30 cellular contexts compared by ENCODE assay signal in genomic region chr10:904403-904802, GRCh38.
"Had no signal": no experiment of that assay in that cellular context is flagged by ENCODE, and none has a peak within 500 bp of the region (broad histone marks: within the 10 kb centered on the region; RNA-seq: fewer than 3 reads in every experiment).

No MANE protein-coding gene starts in this region.

- H3K4me3 ChIP-seq: coronary artery, dorsolateral prefrontal cortex had no signal

- H3K4me3 Mint-ChIP-seq: activated CD4-positive, alpha-beta memory T cell treated with anti-CD3 and anti-CD28 coated beads, Interleukin-2, amount 10 ng/mL, durations not matched to agents 7 days and 5 days; activated CD4-positive, alpha-beta T cell treated with anti-CD3 and anti-CD28 coated beads, Interleukin-2, amount 10 ng/mL, durations not matched to agents 7 days and 5 days; activated naive CD8-positive, alpha-beta T cell; activated T-cell treated with anti-CD3 and anti-CD28 coated beads, Interleukin-2, amount 50 U/mL, for 4 hours; activated T-helper 17 cell treated with anti-CD3 and anti-CD28 coated beads, Interleukin-2, amount 50 U/mL, for 72 hours; central memory CD8-positive, alpha-beta T cell; dendritic cell treated with granulocyte-macrophage colony-stimulating factor and Interleukin-4, amounts not matched to agents 40 ng/mL and 50 ng/mL, for 4 days; endodermal cell; T-helper 17 cell; T-helper 2 cell treated with Interferon-gamma antibody and Interleukin-4, amounts not matched to agents 5 μg/mL and 100 μg/mL, for 36 hours had no signal

- H3K9me3 Mint-ChIP-seq: activated CD4-positive, alpha-beta memory T cell treated with anti-CD3 and anti-CD28 coated beads, Interleukin-2, amount 10 ng/mL, durations not matched to agents 7 days and 5 days; activated CD4-positive, alpha-beta T cell treated with anti-CD3 and anti-CD28 coated beads, Interleukin-2, amount 10 ng/mL, durations not matched to agents 7 days and 5 days; activated T-cell treated with anti-CD3 and anti-CD28 coated beads, Interleukin-2, amount 50 U/mL, for 4 hours; activated T-helper 17 cell treated with anti-CD3 and anti-CD28 coated beads, Interleukin-2, amount 50 U/mL, for 72 hours; central memory CD8-positive, alpha-beta T cell; dendritic cell treated with granulocyte-macrophage colony-stimulating factor and Interleukin-4, amounts not matched to agents 40 ng/mL and 50 ng/mL, for 4 days; endodermal cell; T-helper 2 cell treated with Interferon-gamma antibody and Interleukin-4, amounts not matched to agents 5 μg/mL and 100 μg/mL, for 36 hours had no signal

- H3K27me3 Mint-ChIP-seq: activated CD4-positive, alpha-beta memory T cell treated with anti-CD3 and anti-CD28 coated beads, Interleukin-2, amount 10 ng/mL, durations not matched to agents 7 days and 5 days; activated CD4-positive, alpha-beta T cell treated with anti-CD3 and anti-CD28 coated beads, Interleukin-2, amount 10 ng/mL, durations not matched to agents 7 days and 5 days; activated naive CD8-positive, alpha-beta T cell; activated T-helper 17 cell treated with anti-CD3 and anti-CD28 coated beads, Interleukin-2, amount 50 U/mL, for 72 hours; central memory CD8-positive, alpha-beta T cell; dendritic cell treated with granulocyte-macrophage colony-stimulating factor and Interleukin-4, amounts not matched to agents 40 ng/mL and 50 ng/mL, for 4 days; T-helper 17 cell had no signal

- FAIRE-seq: astrocyte, bronchial epithelial cell, frontal cortex had no signal

- H3K27ac Mint-ChIP-seq: activated CD4-positive, alpha-beta memory T cell treated with anti-CD3 and anti-CD28 coated beads, Interleukin-2, amount 10 ng/mL, durations not matched to agents 7 days and 5 days; activated CD4-positive, alpha-beta T cell treated with anti-CD3 and anti-CD28 coated beads, Interleukin-2, amount 10 ng/mL, durations not matched to agents 7 days and 5 days; activated naive CD8-positive, alpha-beta T cell; dendritic cell treated with granulocyte-macrophage colony-stimulating factor and Interleukin-4, amounts not matched to agents 40 ng/mL and 50 ng/mL, for 4 days; T-helper 17 cell; T-helper 2 cell treated with Interferon-gamma antibody and Interleukin-4, amounts not matched to agents 5 μg/mL and 100 μg/mL, for 36 hours had no signal

- H3K27ac ChIP-seq: brain microvascular endothelial cell, coronary artery, dorsolateral prefrontal cortex had no signal

- H3K4me1 Mint-ChIP-seq: endodermal cell had no signal

- H3K27me3 ChIP-seq: brain microvascular endothelial cell, dorsolateral prefrontal cortex had no signal

- DNase-seq: activated CD4-positive, alpha-beta memory T cell treated with anti-CD3 and anti-CD28 coated beads, Interleukin-2, amount 10 ng/mL, durations not matched to agents 7 days and 5 days; activated CD4-positive, alpha-beta T cell treated with anti-CD3 and anti-CD28 coated beads for 1 hour; activated CD4-positive, alpha-beta T cell treated with anti-CD3 and anti-CD28 coated beads for 4 hours; activated CD4-positive, alpha-beta T cell treated with anti-CD3 and anti-CD28 coated beads, Interleukin-2, amount 10 ng/mL, durations not matched to agents 7 days and 5 days; activated CD4-positive, alpha-beta T cell treated with anti-CD3 and anti-CD28 coated beads, Interleukin-2, amount 50 U/mL, for 4 hours; activated effector memory CD4-positive, alpha-beta T cell treated with Interleukin-2 at 50 U/mL for 16 hours; activated gamma-delta T cell treated with Interleukin-2 at 50 U/mL for 16 hours; activated naive CD4-positive, alpha-beta T cell treated with anti-CD3 and anti-CD28 coated beads, Interleukin-2, amount 50 U/mL, for 16 hours; activated naive CD4-positive, alpha-beta T cell treated with Interleukin-2 at 50 U/mL for 16 hours; activated T-cell treated with anti-CD3 and anti-CD28 coated beads, Interleukin-2, amount 50 U/mL, for 4 hours; amniotic stem cell; anterior cingulate cortex; brain microvascular endothelial cell; dorsolateral prefrontal cortex; effector memory CD4-positive, alpha-beta T cell; endodermal cell; foreskin fibroblast; head of caudate nucleus; T-helper 1 cell; T-helper 17 cell; T1000 had no signal
